In the genomic region with DNA sequence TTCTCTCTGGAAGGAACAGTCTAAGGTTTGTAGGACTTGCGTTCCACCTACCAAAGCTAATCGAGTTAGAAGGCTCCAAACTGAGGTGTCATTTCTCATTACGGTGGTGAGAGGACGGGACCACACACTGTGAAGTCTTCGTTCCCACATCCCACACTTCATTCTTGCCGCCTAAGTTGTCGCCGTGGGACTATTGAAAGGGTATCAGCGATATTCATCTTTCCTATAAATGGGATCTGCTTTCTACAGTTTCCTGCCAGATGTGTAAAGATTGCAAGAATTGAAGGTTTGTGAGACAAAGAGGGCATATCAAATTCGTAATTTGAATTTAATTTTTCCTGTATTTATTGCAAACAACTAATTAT, we compare ENCODE assay signal across 9 cellular contexts. TPM values are rescaled to one million over a fixed set of nuclear protein-coding genes. Genes with fewer than 3 reads are reported as not detected.
DNase-seq lines count a peak whose midpoint lies in the region; ATAC-seq, FAIRE-seq and TF ChIP-seq lines count a peak whose summit lies in the region.
"Had no signal": no experiment of that assay in that cellular context is flagged by ENCODE, and none has a peak within 500 bp of the region (broad histone marks: within the 10 kb centered on the region; RNA-seq: fewer than 3 reads in every experiment).

No MANE protein-coding gene starts in this region.

- no peaks in the 10 kb centered on the region for H3K36me3 Mint-ChIP-seq in naive B cell

- ATAC-seq in naive B cell (ENCODE audit: low read depth in 2 of 2) (no peak), HG03135 (IDR thresholded peaks at IDR 0.05; ENCODE audit: unreplicated experiment) (no peak), GM19035 (IDR thresholded peaks at IDR 0.05; ENCODE audit: unreplicated experiment) (no peak)

- H3K27ac Mint-ChIP-seq in naive B cell = peak overlapping the region in 5 of 6 donors; percentile 65 to 94 (median 90)

- H3K27me3 Mint-ChIP-seq in naive B cell = no peaks in the 10 kb centered on the region

- H3K4me3 Mint-ChIP-seq in naive B cell = peak overlapping the region; percentile 88 to 97 (median 96)

- H3K9me3 Mint-ChIP-seq in naive B cell = no peaks in the 10 kb centered on the region

- H3K4me3 ChIP-seq in AG10803 (ENCODE audit: low read length) (peak overlapping the region; percentile 96), choroid plexus epithelial cell (ENCODE audit: low read depth, low read length) (peak overlapping the region; percentile 73)

- TF ChIP-seq CTCF in AG10803 (conservative IDR thresholded peaks at IDR 0.05; ENCODE audit: low read length) = no peak
- no peak for TF ChIP-seq CTCF in choroid plexus epithelial cell (conservative IDR thresholded peaks at IDR 0.05; ENCODE audit: low read depth, low read length)

- H3K4me1 Mint-ChIP-seq in naive B cell = peaks cover 16 to 26% (median 19%) of the 10 kb centered on the region in 3 donors

- DNase-seq in AG10803 (ENCODE audit: low read depth) (no peak), KG1 (lab: John Stamatoyannopoulos, UW) (peak; percentile 21), choroid plexus epithelial cell (ENCODE audit: low read depth) (no peak), naive B cell (no peak), HTR-8/SVneo (ENCODE audit: insufficient read length, low spot score) (no peak), nucleus accumbens (lab: John Stamatoyannopoulos, UW) (no peak)

- FAIRE-seq in HTR-8/SVneo (lab: Jason Lieb, UNC) = no peak
- FAIRE-seq: islet of Langerhans had no signal

RNA-seq across cellular contexts. Expression of gene TRIM37, which starts 0.6 kb away (rescaled TPM):
- 1 to 10 TPM; 4.9 to 8.5 (median 6.9) TPM for polyA plus RNA-seq in naive B cell (ENCODE audit: low read depth in 6 of 6)

RNA-seq across cellular contexts. Expression of gene SKA2, which starts 47.7 kb away (rescaled TPM):
- 10 to 100 TPM; 25.1 to 33.1 (median 29.4) TPM for polyA plus RNA-seq in naive B cell (ENCODE audit: low read depth in 6 of 6)

RNA-seq across cellular contexts. Expression of gene PRR11, which starts 48.3 kb away (rescaled TPM):
- under 1 TPM in 3 of 6 donors, not detected in 3; 0.16 to 0.47 (median 0.26) TPM for polyA plus RNA-seq in naive B cell (ENCODE audit: low read depth in 6 of 6)
